Comparison of ENCODE assay signal across 9 cellular contexts in the genomic region with DNA sequence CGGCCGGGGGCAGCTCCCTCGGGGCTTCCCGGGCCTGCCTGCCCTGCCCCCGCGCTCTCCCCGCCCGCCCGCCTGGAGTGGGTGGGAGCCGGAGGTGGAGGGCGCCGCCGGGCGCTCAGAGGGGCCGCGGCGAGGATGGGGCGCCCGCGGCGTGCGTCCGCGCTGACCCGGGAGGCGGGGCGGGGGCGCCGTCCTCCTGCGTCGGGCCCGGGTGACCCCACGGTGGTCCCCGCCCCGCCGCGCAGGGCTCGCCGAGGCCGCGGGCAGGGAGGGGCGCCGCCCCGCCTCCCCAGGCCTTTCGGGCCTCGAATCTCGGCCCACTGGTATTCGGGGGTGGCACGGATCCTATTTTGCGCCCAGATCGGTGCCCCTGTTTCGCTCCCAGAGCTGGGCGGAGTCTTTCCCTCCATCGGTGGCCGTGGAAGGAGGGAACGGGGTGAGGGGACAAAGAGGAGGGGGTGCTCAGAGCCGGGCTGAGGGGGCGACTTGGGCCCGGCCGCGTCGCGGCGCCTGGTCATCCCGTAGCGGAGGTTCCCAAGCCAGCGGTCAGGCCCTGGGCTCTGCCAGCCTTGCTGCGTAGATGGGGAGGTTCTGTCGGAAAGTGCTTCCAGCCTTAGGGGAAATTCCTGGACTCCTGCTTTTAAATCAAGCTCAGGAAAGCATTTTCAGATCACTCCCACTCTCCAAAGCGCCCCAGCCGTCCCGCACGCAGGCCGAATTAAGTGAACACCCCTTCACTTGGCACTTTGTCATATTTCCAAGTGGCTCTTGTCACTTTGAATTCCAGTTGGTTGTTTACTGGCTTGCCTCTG. TPM values are rescaled to one million over a fixed set of nuclear protein-coding genes. Genes with fewer than 3 reads are reported as not detected.
DNase-seq lines count a peak whose midpoint lies in the region; ATAC-seq, FAIRE-seq and TF ChIP-seq lines count a peak whose summit lies in the region.
"Had no signal": no experiment of that assay in that cellular context is flagged by ENCODE, and none has a peak within 500 bp of the region (broad histone marks: within the 10 kb centered on the region; RNA-seq: fewer than 3 reads in every experiment).

No MANE protein-coding gene starts in this region.

- POLR2A ChIA-PET in AG04450 (lab: Yijun Ruan, JAX) = interaction anchor here (0.6 kb wide), 1 partner anchor 109 kb away, joined by 5 read pairs; no protein-coding TSS in a partner anchor

- ATAC-seq in HG02870 (IDR thresholded peaks at IDR 0.05; ENCODE audit: unreplicated experiment) = peak; percentile 63
- peak; percentile 65 to 68 for ATAC-seq in gastrocnemius medialis

- intact Hi-C loops in gastrocnemius medialis (cut with DNase I; ENCODE audit: low total_unique reads) = loop anchor here (1.0 to 10.0 kb wide), 3 partner anchors 18 to 694 kb away; a partner anchor contains a TSS

- DNase-seq in AG04450 (ENCODE audit: low read depth, low spot score) (no peak), GM18507 (ENCODE audit: extremely low spot score, insufficient read length, low read depth) (peak; percentile 38), NCI-H526 (lab: John Stamatoyannopoulos, UW) (peak; percentile 21 to 81), bronchial epithelial cell (ENCODE audit: low read depth) (peak; percentile 30), iPS-NIHi11 (ENCODE audit: low spot score) (peak; percentile 81), gastrocnemius medialis (peak in 1 of 2 donors; percentile 26), HUDEP-2 (lab: John Stamatoyannopoulos, UW; ENCODE audit: unreplicated experiment in 76 of 76) (no peak)

- TF ChIP-seq POLR2A in gastrocnemius medialis (IDR thresholded peaks at IDR 0.05) = peak in 1 of 2 donors; percentile 33

- H3K27ac ChIP-seq in AG04450 (ENCODE audit: low read depth, low read length) (no peak overlapping the region), gastrocnemius medialis (peak overlapping the region; percentile 86 to 95 (median 89))
- H3K27ac ChIP-seq: KMS-11 had no signal

- H3K27me3 ChIP-seq in AG04450 (ENCODE audit: control insufficient read depth, insufficient read depth, low read length) = no peaks in the 10 kb centered on the region
- H3K27me3 ChIP-seq in bronchial epithelial cell (ENCODE audit: control insufficient read depth, insufficient read depth, low read length) = no peaks in the 10 kb centered on the region
- no peaks in the 10 kb centered on the region for H3K27me3 ChIP-seq in gastrocnemius medialis

- H3K4me3 ChIP-seq in AG04450 (ENCODE audit: low read depth, low read length) (peak overlapping the region; percentile 67), bronchial epithelial cell (ENCODE audit: low read depth, low read length) (peak overlapping the region; percentile 92), gastrocnemius medialis (peak overlapping the region; percentile 77 to 97 (median 82))

- FAIRE-seq in GM18507 (lab: Jason Lieb, UNC) (no peak), bronchial epithelial cell (lab: Jason Lieb, UNC) (no peak)

- peaks cover 21 to 24% of the 10 kb centered on the region in 2 donors for H3K4me1 ChIP-seq in gastrocnemius medialis

- CTCF ChIA-PET in AG04450 (lab: Charles Lee) = interaction anchor here (1.4 kb wide), 1 partner anchor 665 kb away, joined by 4 read pairs; no protein-coding TSS in a partner anchor

- TF ChIP-seq CTCF in AG04450 (IDR thresholded peaks at IDR 0.05; ENCODE audit: low read depth, low read length) (no peak), bronchial epithelial cell (IDR thresholded peaks at IDR 0.05; ENCODE audit: insufficient read depth, low read length, severe bottlenecking) (no peak), gastrocnemius medialis (IDR thresholded peaks at IDR 0.05 in 4 of 5, conservative IDR thresholded peaks at IDR 0.05 in 1 of 5) (no peak)

- in situ Hi-C loops in gastrocnemius medialis (cut with MboI; ENCODE audit: low sequenced_read_pairs in 4 of 4) = loop anchor here in 1 of 4 donors (25.0 kb wide), 1 partner anchor 1044 kb away; a partner anchor contains a TSS

- H3K36me3 ChIP-seq in bronchial epithelial cell (ENCODE audit: control insufficient read depth, insufficient read depth, low read length) (no peaks in the 10 kb centered on the region), gastrocnemius medialis (no peaks in the 10 kb centered on the region)

- H3K9me3 ChIP-seq in AG04450 (ENCODE audit: control insufficient read depth, insufficient read depth, low read length) = no peaks in the 10 kb centered on the region; the same call in 1 of the 2 replicates
- no peaks in the 10 kb centered on the region for H3K9me3 ChIP-seq in gastrocnemius medialis

RNA-seq across cellular contexts. Expression of a gene that starts 0.5 kb away (rescaled TPM):
- 2.5 and 3.6 TPM in 2 replicates for polyA plus RNA-seq in AG04450 (2011; rRNA removed)
- 4.3 and 6.7 TPM in 2 replicates for polyA minus RNA-seq in AG04450 (2011; rRNA and poly(A)+ RNA removed)
- total RNA-seq in bronchial epithelial cell (46.6 and 71.8 TPM in 2 replicates), gastrocnemius medialis (10 to 100 TPM; 19.3 to 44.8 (median 26.0) TPM)

RNA-seq across cellular contexts. Expression of a gene that starts 17.9 kb away (rescaled TPM):
- 40.4 and 56.5 TPM in 2 replicates for polyA plus RNA-seq in AG04450 (2011; rRNA removed)
- 13.3 and 17.7 TPM in 2 replicates for polyA minus RNA-seq in AG04450 (2011; rRNA and poly(A)+ RNA removed)
- total RNA-seq in bronchial epithelial cell (45.4 and 45.5 TPM in 2 replicates), gastrocnemius medialis (10 to 100 TPM; 33.6 to 56.8 (median 38.5) TPM)

Comparison
In these comparisons a context has a peak if more than half of its experiments do, and no peak if none do; other contexts are left out.
1. DNase-seq: peak in GM18507 (single experiment), NCI-H526 (2 of 2), bronchial epithelial cell (single experiment) and iPS-NIHi11 (single experiment); none in AG04450 (single experiment) and HUDEP-2 (0 of 76).
2. Peak in every context shown above with its lines, with median percentiles within 50 percentile points of each other: H3K4me3 ChIP-seq.